In the genomic region with DNA sequence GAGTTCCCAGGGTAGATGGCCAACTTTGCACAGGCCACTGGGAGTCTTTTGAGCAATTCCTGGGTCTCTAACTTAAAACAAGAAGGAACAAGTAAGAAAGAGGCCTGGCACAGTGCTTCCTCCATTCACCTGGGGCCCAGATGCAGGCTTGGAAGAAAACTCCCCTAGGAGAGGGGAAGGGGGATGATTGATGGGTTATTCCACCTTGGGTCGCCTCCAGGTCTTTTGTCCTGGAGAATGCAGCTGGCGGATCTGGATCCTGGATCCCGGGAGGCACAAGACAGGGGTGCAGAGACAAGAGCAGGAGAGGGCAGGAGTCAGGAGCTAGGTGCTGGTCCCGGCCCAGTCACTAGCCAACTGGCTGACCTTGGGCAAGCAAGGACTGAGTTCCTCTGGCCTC, we compare ENCODE assay signal across 27 cellular contexts.
"Had no signal": no experiment of that assay in that cellular context is flagged by ENCODE, and none has a peak within 500 bp of the region (broad histone marks: within the 10 kb centered on the region; RNA-seq: fewer than 3 reads in every experiment).

No MANE protein-coding gene starts in this region.

- DNase-seq: naive thymus-derived CD8-positive, alpha-beta T cell; occipital lobe; ovary; psoas muscle; right cardiac atrium; right lobe of liver; sigmoid colon; small intestine; stimulated activated CD4-positive, alpha-beta T cell treated with anti-CD3 and anti-CD28 coated beads, Interleukin-15, amount 100 ng/mL, for 24 hours; stimulated activated CD4-positive, alpha-beta T cell treated with anti-CD3 and anti-CD28 coated beads, Interleukin-2, amount 100 ng/mL, for 24 hours; stimulated activated CD4-positive, alpha-beta T cell treated with anti-CD3 and anti-CD28 coated beads, Interleukin-2, amount 100 ng/mL, for 48 hours; stimulated activated CD4-positive, alpha-beta T cell treated with anti-CD3 and anti-CD28 coated beads, Interleukin-4, amount 100 ng/mL, for 24 hours; stimulated activated naive B cell treated with anti-CD40 and anti-IgM and Interleukin-4, amounts not matched to agents 10 μg/mL and 1 μg/mL and 100 μg/mL, for 72 hours; stimulated activated naive CD4-positive, alpha-beta T cell treated with Interleukin-2 at 50 U/mL for 16 hours; stomach; thyroid gland; trophoblast cell; upper lobe of left lung had no signal

- H3K4me3 Mint-ChIP-seq: naive thymus-derived CD8-positive, alpha-beta T cell; natural killer cell treated with Interleukin-12 subunit alpha and Interleukin-12 subunit beta and Interleukin-15 and Interleukin-18, amount 100 ng/mL, for 72 hours; stimulated activated effector memory CD8-positive, alpha-beta T cell treated with anti-CD3 and anti-CD28 coated beads, Interleukin-12 subunit alpha, Interleukin-12 subunit beta, amount 100 ng/mL, for 72 hours; stimulated activated naive B cell treated with anti-CD40 and anti-IgM and Interleukin-4, amounts not matched to agents 10 μg/mL and 1 μg/mL and 100 μg/mL, for 72 hours; stimulated activated naive CD8-positive, alpha-beta T cell treated with anti-CD3 and anti-CD28 coated beads, Interleukin-15, Interleukin-2, amounts not matched to agents 100 ng/mL and 50 ng/mL, for 24 hours had no signal

- H3K27ac Mint-ChIP-seq: naive thymus-derived CD8-positive, alpha-beta T cell; natural killer cell treated with Interleukin-12 subunit alpha and Interleukin-12 subunit beta and Interleukin-15 and Interleukin-18, amount 100 ng/mL, for 72 hours; progenitor cell of endocrine pancreas; stimulated activated effector memory CD8-positive, alpha-beta T cell treated with anti-CD3 and anti-CD28 coated beads, Interleukin-12 subunit alpha, Interleukin-12 subunit beta, amount 100 ng/mL, for 72 hours; stimulated activated naive B cell treated with anti-CD40 and anti-IgM and Interleukin-4, amounts not matched to agents 10 μg/mL and 1 μg/mL and 100 μg/mL, for 72 hours; stimulated activated naive CD8-positive, alpha-beta T cell treated with anti-CD3 and anti-CD28 coated beads, Interleukin-15, Interleukin-2, amounts not matched to agents 100 ng/mL and 50 ng/mL, for 24 hours had no signal

- H3K36me3 ChIP-seq: ovary, right lobe of liver, sigmoid colon, stomach, thoracic aorta, thyroid gland, tibial nerve, upper lobe of left lung, vagina had no signal

- H3K4me1 Mint-ChIP-seq: naive thymus-derived CD8-positive, alpha-beta T cell; stimulated activated effector memory CD8-positive, alpha-beta T cell treated with anti-CD3 and anti-CD28 coated beads, Interleukin-12 subunit alpha, Interleukin-12 subunit beta, amount 100 ng/mL, for 72 hours; stimulated activated naive B cell treated with anti-CD40 and anti-IgM and Interleukin-4, amounts not matched to agents 10 μg/mL and 1 μg/mL and 100 μg/mL, for 72 hours had no signal

- H3K4me3 ChIP-seq: ovary, psoas muscle, right lobe of liver, sigmoid colon, stomach, thoracic aorta, thyroid gland, tibial nerve, upper lobe of left lung, vagina had no signal

- H3K27ac ChIP-seq: ovary, parathyroid adenoma, psoas muscle, right lobe of liver, sigmoid colon, stomach, thoracic aorta, thyroid gland, tibial nerve, upper lobe of left lung, vagina had no signal

- H3K9me3 Mint-ChIP-seq: natural killer cell treated with Interleukin-12 subunit alpha and Interleukin-12 subunit beta and Interleukin-15 and Interleukin-18, amount 100 ng/mL, for 72 hours; stimulated activated effector memory CD8-positive, alpha-beta T cell treated with anti-CD3 and anti-CD28 coated beads, Interleukin-12 subunit alpha, Interleukin-12 subunit beta, amount 100 ng/mL, for 72 hours; stimulated activated naive B cell treated with anti-CD40 and anti-IgM and Interleukin-4, amounts not matched to agents 10 μg/mL and 1 μg/mL and 100 μg/mL, for 72 hours; stimulated activated naive CD8-positive, alpha-beta T cell treated with anti-CD3 and anti-CD28 coated beads, Interleukin-15, Interleukin-2, amounts not matched to agents 100 ng/mL and 50 ng/mL, for 24 hours had no signal

- ATAC-seq: naive thymus-derived CD8-positive, alpha-beta T cell; natural killer cell treated with Interleukin-12 subunit alpha and Interleukin-12 subunit beta and Interleukin-15 and Interleukin-18, amount 100 ng/mL, for 72 hours; psoas muscle; right cardiac atrium; right lobe of liver; stimulated activated effector memory CD8-positive, alpha-beta T cell treated with anti-CD3 and anti-CD28 coated beads, Interleukin-12 subunit alpha, Interleukin-12 subunit beta, amount 100 ng/mL, for 72 hours; stimulated activated naive B cell treated with anti-CD40 and anti-IgM and Interleukin-4, amounts not matched to agents 10 μg/mL and 1 μg/mL and 100 μg/mL, for 72 hours had no signal

- H3K4me1 ChIP-seq: parathyroid adenoma, psoas muscle, right lobe of liver, sigmoid colon, stomach, tibial nerve, upper lobe of left lung, vagina had no signal

- H3K9ac ChIP-seq: parathyroid adenoma had no signal

- H3K9me3 ChIP-seq: ovary, psoas muscle, right lobe of liver, sigmoid colon, stomach, thoracic aorta, thyroid gland, tibial nerve, upper lobe of left lung, vagina had no signal

- FAIRE-seq: small intestine, urothelium cell line had no signal

- H2AFZ ChIP-seq: parathyroid adenoma had no signal

- H3K27me3 ChIP-seq: ovary, right lobe of liver, thyroid gland, tibial nerve, upper lobe of left lung, vagina had no signal

- H3K36me3 Mint-ChIP-seq: naive thymus-derived CD8-positive, alpha-beta T cell; natural killer cell treated with Interleukin-12 subunit alpha and Interleukin-12 subunit beta and Interleukin-15 and Interleukin-18, amount 100 ng/mL, for 72 hours; stimulated activated effector memory CD8-positive, alpha-beta T cell treated with anti-CD3 and anti-CD28 coated beads, Interleukin-12 subunit alpha, Interleukin-12 subunit beta, amount 100 ng/mL, for 72 hours; stimulated activated naive B cell treated with anti-CD40 and anti-IgM and Interleukin-4, amounts not matched to agents 10 μg/mL and 1 μg/mL and 100 μg/mL, for 72 hours had no signal
